In the genomic region with DNA sequence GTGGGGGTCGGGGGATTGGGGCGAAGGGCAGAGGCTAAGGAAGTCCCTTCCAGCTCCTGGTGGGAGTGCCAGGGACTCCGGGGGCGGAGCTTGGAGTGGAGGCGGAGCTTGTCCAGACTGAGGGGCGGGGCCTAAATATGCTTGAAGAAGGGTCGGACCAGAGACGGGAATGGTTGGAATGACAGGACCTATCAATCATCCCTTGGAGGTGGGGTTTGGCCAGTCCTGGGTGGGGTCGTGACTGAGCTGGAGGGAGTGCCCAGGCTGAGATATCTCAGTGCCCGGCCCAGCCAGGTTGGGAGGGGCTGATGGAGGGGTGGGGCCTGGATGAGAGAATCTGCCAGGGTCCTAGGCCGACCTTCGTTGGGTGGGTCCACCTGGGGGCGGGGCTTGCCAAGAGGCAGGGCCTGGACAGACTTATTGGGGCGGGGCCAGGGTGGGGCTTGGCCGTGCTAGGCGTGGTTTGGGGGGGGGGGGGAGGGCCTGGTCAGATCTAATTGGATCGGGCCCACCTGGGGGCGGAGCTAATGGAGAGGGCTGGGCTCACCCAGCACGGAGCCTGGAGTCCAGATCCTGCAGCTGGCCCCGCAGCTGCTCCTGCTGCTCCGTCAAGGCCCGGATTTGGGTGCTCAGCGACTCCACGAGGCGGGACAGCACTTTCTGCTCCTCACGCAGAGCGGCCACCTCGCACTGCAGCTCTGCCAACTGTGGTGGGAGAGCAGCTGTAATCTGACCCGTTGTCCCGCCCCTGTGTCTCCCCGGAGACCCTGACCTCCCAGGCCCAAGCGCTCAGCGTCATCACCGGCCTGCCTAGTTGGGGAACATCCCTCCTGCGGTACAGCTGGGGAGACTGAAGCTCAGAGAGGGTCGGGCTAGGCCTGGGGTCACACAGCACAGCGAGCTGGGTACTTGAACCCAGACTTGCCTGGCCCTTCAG, we compare ENCODE assay signal across 1 cellular context.
TF ChIP-seq lines count a peak whose summit lies in the region.

No MANE protein-coding gene starts in this region.

TF ChIP-seq in WTC11, 78 proteins besides CTCF, POLR2A, EP300 and RAD21 (continued from another document):
- TF ChIP-seq, protein P1, sequence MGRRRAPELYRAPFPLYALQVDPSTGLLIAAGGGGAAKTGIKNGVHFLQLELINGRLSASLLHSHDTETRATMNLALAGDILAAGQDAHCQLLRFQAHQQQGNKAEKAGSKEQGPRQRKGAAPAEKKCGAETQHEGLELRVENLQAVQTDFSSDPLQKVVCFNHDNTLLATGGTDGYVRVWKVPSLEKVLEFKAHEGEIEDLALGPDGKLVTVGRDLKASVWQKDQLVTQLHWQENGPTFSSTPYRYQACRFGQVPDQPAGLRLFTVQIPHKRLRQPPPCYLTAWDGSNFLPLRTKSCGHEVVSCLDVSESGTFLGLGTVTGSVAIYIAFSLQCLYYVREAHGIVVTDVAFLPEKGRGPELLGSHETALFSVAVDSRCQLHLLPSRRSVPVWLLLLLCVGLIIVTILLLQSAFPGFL (CRISPR knock-in tag; IDR thresholded peaks at IDR 0.05; ENCODE audit: borderline replicate concordance) = no peak
- TF ChIP-seq, protein P2, sequence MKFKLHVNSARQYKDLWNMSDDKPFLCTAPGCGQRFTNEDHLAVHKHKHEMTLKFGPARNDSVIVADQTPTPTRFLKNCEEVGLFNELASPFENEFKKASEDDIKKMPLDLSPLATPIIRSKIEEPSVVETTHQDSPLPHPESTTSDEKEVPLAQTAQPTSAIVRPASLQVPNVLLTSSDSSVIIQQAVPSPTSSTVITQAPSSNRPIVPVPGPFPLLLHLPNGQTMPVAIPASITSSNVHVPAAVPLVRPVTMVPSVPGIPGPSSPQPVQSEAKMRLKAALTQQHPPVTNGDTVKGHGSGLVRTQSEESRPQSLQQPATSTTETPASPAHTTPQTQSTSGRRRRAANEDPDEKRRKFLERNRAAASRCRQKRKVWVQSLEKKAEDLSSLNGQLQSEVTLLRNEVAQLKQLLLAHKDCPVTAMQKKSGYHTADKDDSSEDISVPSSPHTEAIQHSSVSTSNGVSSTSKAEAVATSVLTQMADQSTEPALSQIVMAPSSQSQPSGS (CRISPR knock-in tag; IDR thresholded peaks at IDR 0.05; ENCODE audit: borderline replicate concordance, low read depth) = no peak
TF ChIP-seq in WTC11: peak in this region for 3.
